8 cellular contexts compared by ENCODE assay signal in genomic region chr2:143451622-143452021, GRCh38.
DNase-seq lines count a peak whose midpoint lies in the region; ATAC-seq and TF ChIP-seq lines count a peak whose summit lies in the region.

No MANE protein-coding gene starts in this region.

- no peaks in the 10 kb centered on the region for H3K27me3 Mint-ChIP-seq in neural progenitor cell (ENCODE audit: insufficient read depth, low read depth)

- no peaks in the 10 kb centered on the region for H3F3A ChIP-seq in neural progenitor cell (ENCODE audit: low read depth)

- no peak overlapping the region for H2AK5ac ChIP-seq in neuronal stem cell (ENCODE audit: low read depth, low read length)

- H4K8ac ChIP-seq in neuronal stem cell (ENCODE audit: low read depth, low read length) = no peak overlapping the region

- no peaks in the 10 kb centered on the region for H3K79me2 ChIP-seq in neural progenitor cell (ENCODE audit: low read depth)

- H3K36me3 Mint-ChIP-seq in stimulated activated effector memory CD8-positive, alpha-beta T cell treated with anti-CD3 and anti-CD28 coated beads, Interleukin-12 subunit alpha, Interleukin-12 subunit beta, amount 100 ng/mL, for 72 hours = peaks cover 6% of the 10 kb centered on the region
- no peaks in the 10 kb centered on the region for H3K36me3 Mint-ChIP-seq in neural progenitor cell

- H2AFZ ChIP-seq in neuronal stem cell (ENCODE audit: low read length) (no peak overlapping the region), neural progenitor cell (replicated peaks) (no peak overlapping the region)

- H3K27ac Mint-ChIP-seq in stimulated activated effector memory CD8-positive, alpha-beta T cell treated with anti-CD3 and anti-CD28 coated beads, Interleukin-12 subunit alpha, Interleukin-12 subunit beta, amount 100 ng/mL, for 72 hours = no peak overlapping the region
- H3K27ac Mint-ChIP-seq in neural progenitor cell = no peak overlapping the region

- H3K4me2 ChIP-seq in neuronal stem cell (ENCODE audit: insufficient read depth, low read length, poor library complexity, severe bottlenecking) (no peak overlapping the region), neural progenitor cell (no peak overlapping the region)

- no peak overlapping the region for H3K23ac ChIP-seq in neuronal stem cell (ENCODE audit: low read depth, low read length, poor library complexity)

- ATAC-seq in HG02938 (IDR thresholded peaks at IDR 0.05; ENCODE audit: unreplicated experiment) (peak; percentile 83), HG03025 (IDR thresholded peaks at IDR 0.05; ENCODE audit: low FRiP score, unreplicated experiment) (no peak)
- peak; percentile 76 for ATAC-seq in stimulated activated effector memory CD8-positive, alpha-beta T cell treated with anti-CD3 and anti-CD28 coated beads, Interleukin-12 subunit alpha, Interleukin-12 subunit beta, amount 100 ng/mL, for 72 hours

- H3K9me3 ChIP-seq in neuronal stem cell (replicated peaks in 1 of 2; ENCODE audit: control insufficient read depth in 2 of 2, insufficient read depth in 1 of 2, low read depth in 1 of 2, low read length in 2 of 2) = no peaks in the 10 kb centered on the region
- no peaks in the 10 kb centered on the region for H3K9me3 ChIP-seq in neural progenitor cell (ENCODE audit: low read depth)

- no peaks in the 10 kb centered on the region for H3K4me1 ChIP-seq in neuronal stem cell (ENCODE audit: control insufficient read depth in 2 of 2, insufficient read depth in 1 of 2, low read depth in 1 of 2, low read length in 2 of 2)
- peaks cover 5% of the 10 kb centered on the region for H3K4me1 ChIP-seq in neural progenitor cell

- H2BK12ac ChIP-seq in neuronal stem cell (ENCODE audit: low read length) = no peak overlapping the region

- peaks cover 57% of the 10 kb centered on the region for H3K4me1 Mint-ChIP-seq in stimulated activated effector memory CD8-positive, alpha-beta T cell treated with anti-CD3 and anti-CD28 coated beads, Interleukin-12 subunit alpha, Interleukin-12 subunit beta, amount 100 ng/mL, for 72 hours
- H3K4me1 Mint-ChIP-seq in neural progenitor cell = peaks cover 5% of the 10 kb centered on the region

- H3K36me3 ChIP-seq in neuronal stem cell (replicated peaks in 1 of 2; ENCODE audit: control insufficient read depth in 2 of 2, insufficient read depth in 2 of 2, low read length in 2 of 2) (no peaks in the 10 kb centered on the region), neural progenitor cell (no peaks in the 10 kb centered on the region)

- H3K27ac ChIP-seq in neuronal stem cell (replicated peaks; ENCODE audit: low read length) (no peak overlapping the region), neural progenitor cell (no peak overlapping the region)

- H3K79me1 ChIP-seq in neuronal stem cell (ENCODE audit: low read depth, low read length) = no peaks in the 10 kb centered on the region

- no peak overlapping the region for H3K9ac ChIP-seq in neuronal stem cell (ENCODE audit: low read depth, low read length, poor library complexity)
- H3K9ac ChIP-seq in neural progenitor cell = no peak overlapping the region

- peak; percentile 6 for DNase-seq in SKM-1 treated with dmso at 0.1 percent for 144 hours (lab: John Stamatoyannopoulos, UW; ENCODE audit: unreplicated experiment)
- no peak for DNase-seq in SKM-1 (lab: John Stamatoyannopoulos, UW; ENCODE audit: unreplicated experiment)
- DNase-seq in RKO (ENCODE audit: low spot score) = peak; percentile 72
- no peak for DNase-seq in stimulated activated effector memory CD8-positive, alpha-beta T cell treated with anti-CD3 and anti-CD28 coated beads, Interleukin-12 subunit alpha, Interleukin-12 subunit beta, amount 100 ng/mL, for 72 hours (ENCODE audit: low spot score in 2 of 2)
- no peak for DNase-seq in neuronal stem cell (ENCODE audit: low spot score)
- DNase-seq in neural progenitor cell (ENCODE audit: low spot score) = no peak

- H2BK120ac ChIP-seq in neuronal stem cell (ENCODE audit: low read depth, low read length) = no peak overlapping the region

- H2BK5ac ChIP-seq in neuronal stem cell (ENCODE audit: low read length) = no peak overlapping the region

- H3K4ac ChIP-seq in neuronal stem cell (ENCODE audit: low read length) = no peak overlapping the region

- H2BK15ac ChIP-seq in neuronal stem cell (ENCODE audit: low read length) = no peak overlapping the region

- H3K4me3 Mint-ChIP-seq in stimulated activated effector memory CD8-positive, alpha-beta T cell treated with anti-CD3 and anti-CD28 coated beads, Interleukin-12 subunit alpha, Interleukin-12 subunit beta, amount 100 ng/mL, for 72 hours = no peak overlapping the region
- H3K4me3 Mint-ChIP-seq in neural progenitor cell = no peak overlapping the region

- no peaks in the 10 kb centered on the region for H4K20me1 ChIP-seq in neural progenitor cell (ENCODE audit: low read depth)

- no peaks in the 10 kb centered on the region for H3K27me3 ChIP-seq in neuronal stem cell (ENCODE audit: control insufficient read depth in 3 of 3, insufficient read depth in 3 of 3, low read depth in 1 of 3, low read length in 3 of 3)
- H3K27me3 ChIP-seq in neural progenitor cell = no peaks in the 10 kb centered on the region

- TF ChIP-seq CTCF in neural progenitor cell (IDR thresholded peaks at IDR 0.05) = no peak

- no peak overlapping the region for H4K91ac ChIP-seq in neuronal stem cell (ENCODE audit: low read depth, low read length, poor library complexity)

- no CpG with 5 or more reads among the region's 2 CpGs for WGBS in neuronal stem cell (ENCODE audit: extremely low coverage in 2 of 2, insufficient read length in 2 of 2, insufficient replicate concordance in 1 of 2), 2 donors

- H3K9me3 Mint-ChIP-seq in stimulated activated effector memory CD8-positive, alpha-beta T cell treated with anti-CD3 and anti-CD28 coated beads, Interleukin-12 subunit alpha, Interleukin-12 subunit beta, amount 100 ng/mL, for 72 hours = no peaks in the 10 kb centered on the region
- H3K9me3 Mint-ChIP-seq in neural progenitor cell = no peaks in the 10 kb centered on the region

- H3K4me3 ChIP-seq in neuronal stem cell (ENCODE audit: low read length in 2 of 2) (no peak overlapping the region), neural progenitor cell (no peak overlapping the region)

- no peak overlapping the region for H3K14ac ChIP-seq in neuronal stem cell (ENCODE audit: low read length)

- H3K18ac ChIP-seq in neuronal stem cell (ENCODE audit: low read length) = no peak overlapping the region

Comparison
In these comparisons a context has a peak if more than half of its experiments do, and no peak if none do; other contexts are left out.
1. DNase-seq: peak in SKM-1 treated with dmso at 0.1 percent for 144 hours (single experiment) and RKO (single experiment); none in SKM-1 (single experiment), stimulated activated effector memory CD8-positive, alpha-beta T cell treated with anti-CD3 and anti-CD28 coated beads, Interleukin-12 subunit alpha, Interleukin-12 subunit beta, amount 100 ng/mL, for 72 hours (0 of 2), neuronal stem cell (single experiment) and neural progenitor cell (single experiment).